21 cellular contexts compared by ENCODE assay signal in the genomic region with DNA sequence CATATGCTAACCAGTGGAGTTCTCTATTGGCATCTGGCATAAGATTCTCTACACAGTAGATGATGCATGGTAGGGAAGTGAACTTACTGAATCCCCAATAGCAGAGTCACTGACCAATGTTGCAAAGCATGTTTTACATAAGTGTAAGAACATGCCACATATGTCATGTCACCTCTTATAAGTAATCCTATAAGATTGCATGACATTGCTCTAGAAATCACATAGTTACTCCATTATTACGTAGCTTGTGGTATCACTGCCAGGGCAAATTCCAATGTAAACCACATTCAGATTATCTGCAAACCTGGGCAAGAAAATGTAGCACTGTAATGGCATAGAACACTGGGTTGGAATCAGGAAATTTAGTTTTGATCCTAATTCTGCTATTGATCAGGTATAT.
DNase-seq lines count a peak whose midpoint lies in the region; ATAC-seq and TF ChIP-seq lines count a peak whose summit lies in the region.
"Had no signal": no experiment of that assay in that cellular context is flagged by ENCODE, and none has a peak within 500 bp of the region (broad histone marks: within the 10 kb centered on the region; RNA-seq: fewer than 3 reads in every experiment).

No MANE protein-coding gene starts in this region.

- no peak overlapping the region for H2AFZ ChIP-seq in mammary epithelial cell (ENCODE audit: low read depth, low read length)

- H3K27ac ChIP-seq in mammary epithelial cell (ENCODE audit: insufficient read depth, low read depth, low read length): no peak overlapping the region
- H3K27ac ChIP-seq: 22Rv1, HL-60 had no signal

- H3K9me3 Mint-ChIP-seq in MCF 10A (ENCODE audit: unreplicated experiment): no peaks in the 10 kb centered on the region

- H3K4me3 Mint-ChIP-seq in MCF 10A (ENCODE audit: unreplicated experiment): no peak overlapping the region
- H3K4me3 Mint-ChIP-seq: B cell had no signal

- H3K9ac ChIP-seq in mammary epithelial cell (ENCODE audit: insufficient read depth, low read length): no peak overlapping the region

- H3K9me3 ChIP-seq in mammary epithelial cell (replicated peaks; ENCODE audit: insufficient read depth, low read length): no peaks in the 10 kb centered on the region
- H3K9me3 ChIP-seq: HAP-1 had no signal

- H3K4me1 ChIP-seq in mammary epithelial cell (ENCODE audit: insufficient read depth, low read length): peaks cover 37% of the 10 kb centered on the region
- H3K4me1 ChIP-seq: HAP-1 had no signal

- DNase-seq in mammary epithelial cell (peak; percentile 55), MCF 10A (ENCODE audit: unreplicated experiment) (no peak), astrocyte of the hippocampus (ENCODE audit: low read depth, low spot score) (peak; percentile 54), fibroblast of the aortic adventitia (ENCODE audit: low read depth) (peak; percentile 11), NCI-H1417 (lab: John Stamatoyannopoulos, UW) (no peak), hepatic stellate cell (ENCODE audit: low spot score) (no peak)
- DNase-seq: DMS53, KBM-7, NCI-H1105, NCI-H2029 treated with DMSO at 0.1 percent for 48 hours, NCI-H446, NCI-H526, OCI-M1 had no signal

- no peaks in the 10 kb centered on the region for H3K36me3 Mint-ChIP-seq in MCF 10A (ENCODE audit: insufficient read depth, unreplicated experiment)

- CTCF ChIA-PET in mammary epithelial cell (lab: Charles Lee; ENCODE audit: low non-redundant PET): no interaction called here
- CTCF ChIA-PET in MCF 10A (lab: Yijun Ruan, JAX): interaction anchor here (1.6 to 1.8 kb wide), 3 partner anchors 18 to 40 kb away, joined by 4 to 6 read pairs (median 5); no protein-coding TSS in a partner anchor

- H3K79me2 ChIP-seq in mammary epithelial cell (ENCODE audit: insufficient read depth, low read length): no peaks in the 10 kb centered on the region

- POLR2A ChIA-PET in MCF 10A (lab: Yijun Ruan, JAX): no interaction called here

- ATAC-seq in GM21423 (IDR thresholded peaks at IDR 0.05; ENCODE audit: unreplicated experiment) (no peak), GM21360 (IDR thresholded peaks at IDR 0.05; ENCODE audit: unreplicated experiment) (no peak)
- ATAC-seq: HepG2, Right ventricle myocardium inferior had no signal

- dilution Hi-C loops in mammary epithelial cell (cut with HindIII; ENCODE audit: low sequenced_read_pairs): no loop called here

- TF ChIP-seq CTCF in mammary epithelial cell (conservative IDR thresholded peaks at IDR 0.05 in 1 of 2, IDR thresholded peaks at IDR 0.05 in 1 of 2; ENCODE audit: extremely low read depth in 1 of 2, insufficient read depth in 1 of 2, low read depth in 1 of 2, low read length in 2 of 2): no peak
- no peak for TF ChIP-seq CTCF in MCF 10A (IDR thresholded peaks at IDR 0.05; ENCODE audit: unreplicated experiment)
- no peak for TF ChIP-seq CTCF in fibroblast of the aortic adventitia (IDR thresholded peaks at IDR 0.05; ENCODE audit: insufficient read depth, low read length)

- H3K4me2 ChIP-seq in mammary epithelial cell (ENCODE audit: insufficient read depth, low read depth, low read length): no peak overlapping the region

- H3K27me3 Mint-ChIP-seq in MCF 10A (ENCODE audit: insufficient read depth, unreplicated experiment): peaks cover 79% of the 10 kb centered on the region

- H3K4me1 Mint-ChIP-seq in MCF 10A (ENCODE audit: insufficient read depth, unreplicated experiment): no peaks in the 10 kb centered on the region
- H3K4me1 Mint-ChIP-seq: B cell had no signal

- no peak overlapping the region for H3K27ac Mint-ChIP-seq in MCF 10A (ENCODE audit: low read depth, unreplicated experiment)
- H3K27ac Mint-ChIP-seq: B cell had no signal

- no peaks in the 10 kb centered on the region for H3K36me3 ChIP-seq in mammary epithelial cell (ENCODE audit: insufficient read depth, low read length)
- H3K36me3 ChIP-seq: HAP-1 had no signal

- no peaks in the 10 kb centered on the region for H3K27me3 ChIP-seq in mammary epithelial cell (ENCODE audit: insufficient read depth, low read length)

- in situ Hi-C loops in mammary epithelial cell (cut with MboI; ENCODE audit: low sequenced_read_pairs in 2 of 2): no loop called here

- H3K4me3 ChIP-seq in mammary epithelial cell (replicated peaks in 1 of 3; ENCODE audit: insufficient read depth in 1 of 3, low read depth in 2 of 3, low read length in 3 of 3) (no peak overlapping the region), fibroblast of the aortic adventitia (ENCODE audit: low read depth, low read length) (no peak overlapping the region)
- H3K4me3 ChIP-seq: HAP-1 had no signal

- intact Hi-C loops in mammary epithelial cell (cut with micrococcal nuclease): loop anchor here (1.0 kb wide), 1 partner anchor 22 kb away; no protein-coding TSS in a partner anchor
- intact Hi-C loops in MCF 10A (cut with micrococcal nuclease): no loop called here

- H4K20me1 ChIP-seq in mammary epithelial cell (ENCODE audit: insufficient read depth, low read length): no peaks in the 10 kb centered on the region

- BruUV-seq in mammary epithelial cell (replicated peaks; lab: Mats Ljungman, UMichigan): no TSS peak
- no TSS peak for BruUV-seq in MCF 10A (replicated peaks; lab: Mats Ljungman, UMichigan)

- WGBS in mammary epithelial cell (ENCODE audit: low coverage, missing lambda C conversion rate): 0% methylated on average over 1 of the region's 1 CpG

Comparison
In these comparisons a context has a peak if more than half of its experiments do, and no peak if none do; other contexts are left out.
1. DNase-seq: peak in mammary epithelial cell (single experiment), astrocyte of the hippocampus (single experiment) and fibroblast of the aortic adventitia (single experiment); none in MCF 10A (single experiment), NCI-H1417 (0 of 3) and hepatic stellate cell (single experiment).